ENCODE assay signal across 37 cellular contexts in genomic region chr2:126503476-126503875, GRCh38.
DNase-seq lines count a peak whose midpoint lies in the region; ATAC-seq, FAIRE-seq and TF ChIP-seq lines count a peak whose summit lies in the region.
"Had no signal": no experiment of that assay in that cellular context is flagged by ENCODE, and none has a peak within 500 bp of the region (broad histone marks: within the 10 kb centered on the region; RNA-seq: fewer than 3 reads in every experiment).

No MANE protein-coding gene starts in this region.

- no peaks in the 10 kb centered on the region for H3K36me3 Mint-ChIP-seq in activated CD4-positive, alpha-beta T cell treated with anti-CD3 and anti-CD28 coated beads, Interleukin-2, amount 10 ng/mL, durations not matched to agents 24 days and 14 days (ENCODE audit: low read depth)
- no peaks in the 10 kb centered on the region for H3K36me3 Mint-ChIP-seq in endodermal cell (ENCODE audit: low read depth)
- H3K36me3 Mint-ChIP-seq: CD14-positive monocyte; CD4-positive, alpha-beta memory T cell; CD4-positive, CD25-positive, alpha-beta regulatory T cell; CD8-positive, alpha-beta memory T cell; CD8-positive, alpha-beta T cell had no signal

- no peaks in the 10 kb centered on the region for H3K79me1 ChIP-seq in mesendoderm (ENCODE audit: low read length)

- no peak for TF ChIP-seq CTCF in K562 (IDR thresholded peaks at IDR 0.05 in 2 of 3, conservative IDR thresholded peaks at IDR 0.05 in 1 of 3; ENCODE audit: insufficient read depth in 2 of 3, low read depth in 1 of 3, low read length in 3 of 3)
- TF ChIP-seq CTCF in endodermal cell (conservative IDR thresholded peaks at IDR 0.05): peak; percentile 25
- no peak for TF ChIP-seq CTCF in omental fat pad (IDR thresholded peaks at IDR 0.05)

- no peak overlapping the region for H4K8ac ChIP-seq in mesendoderm (ENCODE audit: low read depth, low read length)

- ATAC-seq in K562: no peak
- ATAC-seq in omental fat pad (ENCODE audit: low FRiP score): no peak
- ATAC-seq: A549; CD8-positive, alpha-beta T cell had no signal

- H3K4me2 ChIP-seq in K562 (ENCODE audit: insufficient read depth, low read length): no peak overlapping the region
- H3K4me2 ChIP-seq in mesendoderm (ENCODE audit: low read length): no peak overlapping the region
- H3K4me2 ChIP-seq: A549; BLaER1; BLaER1 treated with 17β-estradiol and CSF1 and Interleukin-3, amounts not matched to agents 10 nM and 100 nM had no signal

- no peak overlapping the region for H2BK15ac ChIP-seq in mesendoderm (replicated peaks; ENCODE audit: low read depth)

- in situ Hi-C loops in K562 (cut with MboI): no loop called here

- CTCF ChIA-PET in K562 (lab: Yijun Ruan, JAX; ENCODE audit: low intra/inter-chr PET ratio): no interaction called here

- no peak overlapping the region for H3K27ac Mint-ChIP-seq in activated CD4-positive, alpha-beta T cell treated with anti-CD3 and anti-CD28 coated beads, Interleukin-2, amount 10 ng/mL, durations not matched to agents 24 days and 14 days
- H3K27ac Mint-ChIP-seq in endodermal cell: no peak overlapping the region
- H3K27ac Mint-ChIP-seq: B cell; CD14-positive monocyte; CD4-positive, alpha-beta memory T cell; CD4-positive, alpha-beta T cell; CD4-positive, CD25-positive, alpha-beta regulatory T cell; CD8-positive, alpha-beta memory T cell; CD8-positive, alpha-beta T cell had no signal

- no peak overlapping the region for H2AK5ac ChIP-seq in mesendoderm (ENCODE audit: low read length)

- H3K56ac ChIP-seq in mesendoderm (ENCODE audit: low read length): no peak overlapping the region

- no peak overlapping the region for H4K5ac ChIP-seq in mesendoderm (ENCODE audit: low read length)

- H3K36me3 ChIP-seq in K562 (ENCODE audit: control insufficient read depth, insufficient read depth, low read length): no peaks in the 10 kb centered on the region
- H3K36me3 ChIP-seq in endodermal cell (ENCODE audit: control insufficient read depth, insufficient read depth, low read length): no peaks in the 10 kb centered on the region
- no peaks in the 10 kb centered on the region for H3K36me3 ChIP-seq in mesendoderm (ENCODE audit: control insufficient read depth, insufficient read depth, low read length)
- H3K36me3 ChIP-seq: BE2C; BLaER1; BLaER1 treated with 17β-estradiol and CSF1 and Interleukin-3, amounts not matched to agents 10 nM and 100 nM had no signal

- H3K27ac ChIP-seq in K562 (ENCODE audit: extremely low read depth, low read depth, low read length) (no peak overlapping the region), endodermal cell (ENCODE audit: low read depth, low read length) (no peak overlapping the region), mesendoderm (ENCODE audit: low read depth, low read length) (no peak overlapping the region)
- H3K27ac ChIP-seq: 22Rv1; A549; BLaER1; BLaER1 treated with 17β-estradiol and CSF1 and Interleukin-3, amounts not matched to agents 10 nM and 100 nM; C4-2B had no signal

- TF ChIP-seq EP300 in K562 (IDR thresholded peaks at IDR 0.05; ENCODE audit: low read length): no peak

- peak; percentile 17 for DNase-seq in activated CD4-positive, alpha-beta T cell treated with anti-CD3 and anti-CD28 coated beads, Interleukin-2, amount 10 ng/mL, durations not matched to agents 24 days and 14 days
- DNase-seq in activated CD4-positive, alpha-beta T cell treated with anti-CD3 and anti-CD28 coated beads for 48 hours: no peak
- no peak for DNase-seq in K562 (ENCODE audit: extremely low read depth in 1 of 4, low spot score in 3 of 4)
- no peak for DNase-seq in endodermal cell
- peak; percentile 3 for DNase-seq in mesendoderm
- DNase-seq in NCI-H526 treated with DMSO at 0.1 percent for 48 hours (lab: John Stamatoyannopoulos, UW): no peak
- no peak for DNase-seq in iPS-NIHi7 (ENCODE audit: extremely low spot score)
- no peak for DNase-seq in omental fat pad (ENCODE audit: low spot score)
- DNase-seq: 8988T; ACHN; AML-193; BE2C; C1 segment of cervical spinal cord; Caco-2; Calu3; CD4-positive, alpha-beta memory T cell; CD4-positive, alpha-beta T cell; CD4-positive, CD25-positive, alpha-beta regulatory T cell; CD8-positive, alpha-beta memory T cell; CD8-positive, alpha-beta T cell; COR-L47; DMS 273 treated with DMSO at 0.1 percent for 48 hours; DMS153; DMS53; DMS79; DMS79 treated with DMSO at 0.1 percent for 48 hours; DND-41; EL had no signal

- no peak for TF ChIP-seq POLR2A in K562 (conservative IDR thresholded peaks at IDR 0.05)

- H3K9me3 ChIP-seq in K562 (replicated peaks; ENCODE audit: control insufficient read depth, insufficient read depth, low read depth, low read length) (no peaks in the 10 kb centered on the region), endodermal cell (ENCODE audit: control insufficient read depth, low read length) (no peaks in the 10 kb centered on the region)
- H3K9me3 ChIP-seq: A549, BE2C, BLaER1, Caco-2 had no signal

- no TSS peak for BruUV-seq in K562 (replicated peaks; lab: Mats Ljungman, UMichigan)

- H3K18ac ChIP-seq in mesendoderm (ENCODE audit: low read length): no peak overlapping the region

- H3K23ac ChIP-seq in mesendoderm (ENCODE audit: low read length): no peak overlapping the region

- H3K27me3 ChIP-seq in K562 (ENCODE audit: control insufficient read depth in 2 of 2, insufficient read depth in 2 of 2, low read length in 2 of 2) (no peaks in the 10 kb centered on the region), endodermal cell (ENCODE audit: control insufficient read depth, insufficient read depth, low read length, poor library complexity, severe bottlenecking) (no peaks in the 10 kb centered on the region), mesendoderm (ENCODE audit: insufficient read depth, low read length, poor library complexity) (no peaks in the 10 kb centered on the region)
- H3K27me3 ChIP-seq: BE2C; BLaER1; BLaER1 treated with 17β-estradiol and CSF1 and Interleukin-3, amounts not matched to agents 10 nM and 100 nM had no signal

- no peaks in the 10 kb centered on the region for H3K4me1 Mint-ChIP-seq in activated CD4-positive, alpha-beta T cell treated with anti-CD3 and anti-CD28 coated beads, Interleukin-2, amount 10 ng/mL, durations not matched to agents 24 days and 14 days
- H3K4me1 Mint-ChIP-seq in endodermal cell: peaks cover 13% of the 10 kb centered on the region
- H3K4me1 Mint-ChIP-seq: B cell; CD14-positive monocyte; CD4-positive, alpha-beta memory T cell; CD4-positive, CD25-positive, alpha-beta regulatory T cell; CD8-positive, alpha-beta memory T cell had no signal

- peaks cover 5% of the 10 kb centered on the region for H3K27me3 Mint-ChIP-seq in activated CD4-positive, alpha-beta T cell treated with anti-CD3 and anti-CD28 coated beads, Interleukin-2, amount 10 ng/mL, durations not matched to agents 24 days and 14 days
- no peaks in the 10 kb centered on the region for H3K27me3 Mint-ChIP-seq in endodermal cell (ENCODE audit: insufficient read depth)

- H3K4me1 ChIP-seq in K562 (replicated peaks in 1 of 2; ENCODE audit: control insufficient read depth in 2 of 2, insufficient read depth in 2 of 2, low read length in 2 of 2) (no peaks in the 10 kb centered on the region; a peak in 1 of 5 replicates), endodermal cell (ENCODE audit: control insufficient read depth, insufficient read depth, low read length) (peaks cover 7% of the 10 kb centered on the region), mesendoderm (ENCODE audit: control insufficient read depth, low read depth, low read length) (peaks cover 4% of the 10 kb centered on the region)
- H3K4me1 ChIP-seq: A549; BE2C; BLaER1; BLaER1 treated with 17β-estradiol and CSF1 and Interleukin-3, amounts not matched to agents 10 nM and 100 nM; Caco-2 had no signal

- no peaks in the 10 kb centered on the region for H3K9me1 ChIP-seq in K562 (ENCODE audit: control insufficient read depth, insufficient read depth, low read length)

- intact Hi-C loops in activated CD4-positive, alpha-beta T cell treated with anti-CD3 and anti-CD28 coated beads, Interleukin-2, amount 10 ng/mL, durations not matched to agents 24 days and 14 days (cut with micrococcal nuclease): no loop called here
- intact Hi-C loops in K562 (cut with micrococcal nuclease): no loop called here

- WGBS in K562 (ENCODE audit: insufficient coverage, low coverage, missing lambda C conversion rate): 2% methylated on average over 3 of the region's 3 CpGs
- WGBS in endodermal cell (ENCODE audit: insufficient coverage in 1 of 2, insufficient read length in 1 of 2), 2 experiments: 90% methylated on average over 3 of the region's 3 CpGs; no CpG with 5 or more reads in 1 of the 2 experiments
- no CpG with 5 or more reads among the region's 3 CpGs for WGBS in mesendoderm (ENCODE audit: extremely low coverage, insufficient coverage, low lambda C conversion rate)

- H3K79me2 ChIP-seq in K562 (ENCODE audit: control insufficient read depth, insufficient read depth, low read length) (no peaks in the 10 kb centered on the region), mesendoderm (ENCODE audit: control insufficient read depth, insufficient read depth, low read length) (no peaks in the 10 kb centered on the region)

- no peak overlapping the region for H2AFZ ChIP-seq in K562 (ENCODE audit: low read depth, low read length)

- H3K4me3 Mint-ChIP-seq in activated CD4-positive, alpha-beta T cell treated with anti-CD3 and anti-CD28 coated beads, Interleukin-2, amount 10 ng/mL, durations not matched to agents 24 days and 14 days: no peak overlapping the region
- no peak overlapping the region for H3K4me3 Mint-ChIP-seq in endodermal cell
- H3K4me3 Mint-ChIP-seq: B cell; CD14-positive monocyte; CD4-positive, alpha-beta memory T cell; CD4-positive, alpha-beta T cell; CD4-positive, CD25-positive, alpha-beta regulatory T cell; CD8-positive, alpha-beta memory T cell; CD8-positive, alpha-beta T cell had no signal

- no peak for FAIRE-seq in K562 (lab: Jason Lieb, UNC)
- FAIRE-seq: A204.1, A549, D721Med had no signal

- POLR2A ChIA-PET in K562 (lab: Yijun Ruan, JAX): no interaction called here

- H3K9me3 Mint-ChIP-seq in activated CD4-positive, alpha-beta T cell treated with anti-CD3 and anti-CD28 coated beads, Interleukin-2, amount 10 ng/mL, durations not matched to agents 24 days and 14 days: no peaks in the 10 kb centered on the region
- H3K9me3 Mint-ChIP-seq in endodermal cell: no peaks in the 10 kb centered on the region
- H3K9me3 Mint-ChIP-seq: CD4-positive, alpha-beta memory T cell; CD4-positive, alpha-beta T cell; CD4-positive, CD25-positive, alpha-beta regulatory T cell; CD8-positive, alpha-beta T cell had no signal

- no peak overlapping the region for H2BK120ac ChIP-seq in mesendoderm (ENCODE audit: low read depth, low read length)

- H2BK5ac ChIP-seq in mesendoderm (ENCODE audit: low read length): no peak overlapping the region

- H3K9ac ChIP-seq in K562 (ENCODE audit: insufficient read depth in 1 of 2, low read depth in 2 of 2, low read length in 2 of 2) (no peak overlapping the region), endodermal cell (ENCODE audit: extremely low read depth, low read length, poor library complexity, severe bottlenecking) (no peak overlapping the region), mesendoderm (ENCODE audit: low read length) (no peak overlapping the region)
- H3K9ac ChIP-seq: BLaER1; BLaER1 treated with 17β-estradiol and CSF1 and Interleukin-3, amounts not matched to agents 10 nM and 100 nM had no signal

- no peak overlapping the region for H3K4me3 ChIP-seq in K562
- H3K4me3 ChIP-seq in endodermal cell (ENCODE audit: low read length): no peak overlapping the region
- H3K4me3 ChIP-seq in mesendoderm (ENCODE audit: low read length): no peak overlapping the region
- H3K4me3 ChIP-seq: A549; BLaER1; BLaER1 treated with 17β-estradiol and CSF1 and Interleukin-3, amounts not matched to agents 10 nM and 100 nM had no signal

- H4K20me1 ChIP-seq in K562 (replicated peaks; ENCODE audit: control insufficient read depth, insufficient read depth, low read length): no peaks in the 10 kb centered on the region
- H4K20me1 ChIP-seq: BLaER1; BLaER1 treated with 17β-estradiol and CSF1 and Interleukin-3, amounts not matched to agents 10 nM and 100 nM had no signal

- no peak for TF ChIP-seq RAD21 in K562 (CRISPR knock-in tag; conservative IDR thresholded peaks at IDR 0.05 in 1 of 2, IDR thresholded peaks at IDR 0.05 in 1 of 2)

- H3K4ac ChIP-seq in mesendoderm (ENCODE audit: low read depth, low read length): no peak overlapping the region

Comparison
In these comparisons a context has a peak if more than half of its experiments do, and no peak if none do; other contexts are left out.
1. DNase-seq: peak in activated CD4-positive, alpha-beta T cell treated with anti-CD3 and anti-CD28 coated beads, Interleukin-2, amount 10 ng/mL, durations not matched to agents 24 days and 14 days (single experiment) and mesendoderm (single experiment); none in activated CD4-positive, alpha-beta T cell treated with anti-CD3 and anti-CD28 coated beads for 48 hours (single experiment), K562 (0 of 4), endodermal cell (single experiment), NCI-H526 treated with DMSO at 0.1 percent for 48 hours (single experiment), iPS-NIHi7 (single experiment) and omental fat pad (single experiment).